In genomic region chr5:92979716-92980115, GRCh38 we compare ENCODE assay signal across 21 cellular contexts.
DNase-seq lines count a peak whose midpoint lies in the region; ATAC-seq and TF ChIP-seq lines count a peak whose summit lies in the region.
"Had no signal": no experiment of that assay in that cellular context is flagged by ENCODE, and none has a peak within 500 bp of the region (broad histone marks: within the 10 kb centered on the region; RNA-seq: fewer than 3 reads in every experiment).

No MANE protein-coding gene starts in this region.

- H3K27me3 ChIP-seq in lower lobe of right lung (ENCODE audit: low read depth) = no peaks in the 10 kb centered on the region
- H3K27me3 ChIP-seq: BE2C, MG63, SJCRH30 had no signal

- H3K9me3 ChIP-seq in lower lobe of right lung = no peaks in the 10 kb centered on the region
- H3K9me3 ChIP-seq: BE2C, SJCRH30 had no signal

- peak; percentile 1 for DNase-seq in COLO829 (ENCODE audit: low spot score)
- peak; percentile 70 for DNase-seq in SK-MEL-5 (ENCODE audit: low read depth, low spot score)
- peak; percentile 70 for DNase-seq in foreskin melanocyte
- peak; percentile 50 for DNase-seq in neural crest cell (ENCODE audit: low read depth, low spot score)
- DNase-seq in lower lobe of right lung = no peak
- no peak for DNase-seq in retina
- DNase-seq in kidney glomerular epithelial cell (lab: John Stamatoyannopoulos, UW) = no peak
- DNase-seq: BE2C; CD4-positive, alpha-beta T cell; DMS53; H9; Kasumi-1; MG63; NCI-H1048; NCI-H1436; NCI-H1930; NCI-H226; NCI-H524 treated with DMSO at 0.1 percent for 48 hours; PC-9; SJCRH30 had no signal

- H3K36me3 Mint-ChIP-seq in neural crest cell (ENCODE audit: low read depth) = peaks cover 20% of the 10 kb centered on the region

- intact Hi-C loops in lower lobe of right lung (cut with DNase I) = no loop called here

- H3K27ac ChIP-seq in lower lobe of right lung = no peak overlapping the region
- H3K27ac ChIP-seq: PC-9, SJCRH30 had no signal

- peaks cover 16% of the 10 kb centered on the region for H3K9me3 Mint-ChIP-seq in neural crest cell
- H3K9me3 Mint-ChIP-seq: H9 had no signal

- H3K4me1 Mint-ChIP-seq in neural crest cell = peaks cover 63% of the 10 kb centered on the region
- H3K4me1 Mint-ChIP-seq: H9 had no signal

- no peak overlapping the region for H3K27ac Mint-ChIP-seq in neural crest cell (ENCODE audit: unreplicated experiment)
- H3K27ac Mint-ChIP-seq: CD4-positive, alpha-beta T cell; H9 had no signal

- TF ChIP-seq CTCF in neural crest cell (conservative IDR thresholded peaks at IDR 0.05) = no peak
- no peak for TF ChIP-seq CTCF in lower lobe of right lung (IDR thresholded peaks at IDR 0.05)

- ATAC-seq in lower lobe of right lung = no peak
- no peak for ATAC-seq in GM18517 (IDR thresholded peaks at IDR 0.05; ENCODE audit: unreplicated experiment)

- H3K4me3 ChIP-seq in lower lobe of right lung = no peak overlapping the region
- H3K4me3 ChIP-seq: MG63, PC-9, SJCRH30 had no signal

- H3K4me3 Mint-ChIP-seq in neural crest cell = peak overlapping the region; percentile 36
- H3K4me3 Mint-ChIP-seq: CD4-positive, alpha-beta T cell; H9 had no signal

- no peaks in the 10 kb centered on the region for H3K4me1 ChIP-seq in lower lobe of right lung
- H3K4me1 ChIP-seq: SJCRH30 had no signal

- in situ Hi-C loops in SK-MEL-5 (cut with HindIII; ENCODE audit: low pct_unique_long_range_greater_than_20kb, low sequenced_read_pairs) = no loop called here

- H3K27me3 Mint-ChIP-seq in neural crest cell (ENCODE audit: low read depth) = no peaks in the 10 kb centered on the region
- H3K27me3 Mint-ChIP-seq: CD4-positive, alpha-beta T cell had no signal

- H3K36me3 ChIP-seq in lower lobe of right lung = no peaks in the 10 kb centered on the region
- H3K36me3 ChIP-seq: BE2C, MG63, SJCRH30 had no signal

Comparison
In these comparisons a context has a peak if more than half of its experiments do, and no peak if none do; other contexts are left out.
1. DNase-seq: peak in COLO829 (single experiment), SK-MEL-5 (single experiment), foreskin melanocyte (single experiment) and neural crest cell (single experiment); none in lower lobe of right lung (single experiment), retina (single experiment) and kidney glomerular epithelial cell (single experiment).